In the genomic region with DNA sequence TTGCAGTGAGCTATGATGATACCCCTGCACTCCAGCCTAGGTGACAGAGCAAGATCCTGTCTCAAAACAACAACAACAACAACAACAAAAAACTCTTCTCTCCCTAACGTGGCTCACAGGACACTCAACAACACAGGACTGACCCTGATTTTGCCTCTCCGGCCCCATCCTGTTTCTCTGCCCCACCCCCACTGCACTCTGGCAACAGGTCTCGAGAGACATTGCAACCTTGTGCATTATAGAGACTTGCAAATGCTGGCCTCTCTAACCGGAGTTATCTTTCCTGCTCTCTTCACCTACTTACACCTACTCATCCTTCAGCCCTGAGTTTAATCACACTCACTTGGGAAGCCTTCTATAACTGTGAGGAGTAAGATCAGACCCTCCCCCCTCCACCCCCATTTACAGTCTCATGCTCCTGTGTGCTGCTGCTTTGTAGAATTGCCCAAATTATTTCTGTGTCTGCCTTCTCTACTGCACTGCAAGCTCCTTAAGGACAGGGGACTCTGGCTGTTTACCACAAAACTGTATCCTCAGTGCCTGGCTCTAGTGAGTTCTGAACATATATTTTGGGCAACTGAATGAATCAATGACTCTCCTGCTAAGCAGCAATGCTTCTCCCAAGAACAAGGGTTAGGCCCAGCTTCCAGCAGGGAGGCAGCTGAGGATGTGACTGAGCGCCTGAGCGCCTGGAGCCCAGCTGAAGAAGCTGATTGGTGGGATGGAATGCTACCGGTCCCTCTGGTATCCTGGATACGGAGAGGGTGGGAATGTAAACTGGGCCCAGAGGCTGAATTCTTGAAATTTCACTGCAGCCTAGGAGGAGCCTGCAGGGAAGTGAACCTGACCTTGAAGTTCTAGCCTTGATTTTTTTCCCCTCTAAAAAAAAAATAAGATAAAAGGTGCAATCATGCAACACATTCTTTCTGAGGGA, we compare ENCODE assay signal across 11 cellular contexts. TPM values are rescaled to one million over a fixed set of nuclear protein-coding genes. Genes with fewer than 3 reads are reported as not detected.
DNase-seq lines count a peak whose midpoint lies in the region; ATAC-seq and TF ChIP-seq lines count a peak whose summit lies in the region.
"Had no signal": no experiment of that assay in that cellular context is flagged by ENCODE, and none has a peak within 500 bp of the region (broad histone marks: within the 10 kb centered on the region; RNA-seq: fewer than 3 reads in every experiment).

No MANE protein-coding gene starts in this region.

- H3K27ac Mint-ChIP-seq in type B pancreatic cell = peak overlapping the region; percentile 98

- no peak for ATAC-seq in GM19467 (IDR thresholded peaks at IDR 0.05; ENCODE audit: unreplicated experiment)
- no peak for ATAC-seq in mucosa of descending colon

- H3K36me3 Mint-ChIP-seq in type B pancreatic cell = peaks cover 14% of the 10 kb centered on the region

- in situ Hi-C loops in T47D (cut with HindIII; ENCODE audit: low pct_unique_long_range_greater_than_20kb, low sequenced_read_pairs) = no loop called here

- H3K27me3 Mint-ChIP-seq in type B pancreatic cell = no peaks in the 10 kb centered on the region

- CTCF ChIA-PET in RWPE1 (lab: Yijun Ruan, JAX) = interaction anchor here (0.6 to 0.8 kb wide), 3 partner anchors 30 to 43 kb away, joined by 4 to 8 read pairs (median 5); a partner anchor contains a TSS

- H3K4me1 Mint-ChIP-seq in type B pancreatic cell (ENCODE audit: unreplicated experiment) = peaks cover 45% of the 10 kb centered on the region

- TF ChIP-seq POLR2A in breast epithelium (IDR thresholded peaks at IDR 0.05) = no peak

- POLR2A ChIA-PET in RWPE1 (lab: Yijun Ruan, JAX; ENCODE audit: low non-redundant PET) = no interaction called here

- H3K36me3 ChIP-seq in breast epithelium = no peaks in the 10 kb centered on the region
- H3K36me3 ChIP-seq in mucosa of descending colon (ENCODE audit: low read depth) = no peaks in the 10 kb centered on the region
- H3K36me3 ChIP-seq: tibial artery had no signal

- H3K27ac ChIP-seq in breast epithelium (no peak overlapping the region), caudate nucleus (ENCODE audit: low read depth, low read length) (peak overlapping the region; percentile 67), RWPE1 (no peak overlapping the region)
- H3K27ac ChIP-seq: tibial artery had no signal

- peak; percentile 85 to 88 for DNase-seq in T47D (ENCODE audit: low read depth in 1 of 2, low spot score in 1 of 2)
- DNase-seq in breast epithelium (ENCODE audit: low spot score in 2 of 2) = no peak
- DNase-seq in caudate nucleus (lab: John Stamatoyannopoulos, UW) = peak in 32 of 61 donors; percentile 7 to 83 (median 48)
- DNase-seq in kidney glomerular epithelial cell (lab: John Stamatoyannopoulos, UW) = peak; percentile 83
- DNase-seq in type B pancreatic cell (ENCODE audit: extremely low spot score, unreplicated experiment) = no peak
- no peak for DNase-seq in RWPE1 (ENCODE audit: low spot score)
- DNase-seq in mucosa of descending colon = no peak
- DNase-seq: NCI-H1436; stimulated activated CD4-positive, alpha-beta T cell treated with anti-CD3 and anti-CD28 coated beads, Interleukin-2, amount 100 ng/mL, for 48 hours had no signal

- intact Hi-C loops in breast epithelium (cut with DNase I; ENCODE audit: low total_unique reads) (no loop called here), mucosa of descending colon (cut with DNase I, micrococcal nuclease) (no loop called here)

- TF ChIP-seq CTCF in breast epithelium (IDR thresholded peaks at IDR 0.05) (no peak), type B pancreatic cell (conservative IDR thresholded peaks at IDR 0.05) (no peak), RWPE1 (conservative IDR thresholded peaks at IDR 0.05; ENCODE audit: low read depth) (no peak), mucosa of descending colon (IDR thresholded peaks at IDR 0.05) (no peak)

- H3K9me3 Mint-ChIP-seq in type B pancreatic cell = no peaks in the 10 kb centered on the region

- H3K27me3 ChIP-seq in breast epithelium = no peaks in the 10 kb centered on the region
- H3K27me3 ChIP-seq: tibial artery had no signal

- H3K4me3 ChIP-seq in breast epithelium (no peak overlapping the region), mucosa of descending colon (no peak overlapping the region)
- H3K4me3 ChIP-seq: tibial artery had no signal

- H3K4me1 ChIP-seq in breast epithelium = no peaks in the 10 kb centered on the region
- peaks cover 4% of the 10 kb centered on the region for H3K4me1 ChIP-seq in mucosa of descending colon (ENCODE audit: low read depth)

- peak overlapping the region; percentile 62 for H3K4me3 Mint-ChIP-seq in type B pancreatic cell

- H3K9me3 ChIP-seq in breast epithelium (no peaks in the 10 kb centered on the region), mucosa of descending colon (no peaks in the 10 kb centered on the region)
- H3K9me3 ChIP-seq: tibial artery had no signal

RNA-seq across cellular contexts. Expression of a gene that starts 43.0 kb away (rescaled TPM):
- total RNA-seq in breast epithelium (10 to 100 TPM in 2 of 3 donors, under 1 TPM in 1; 0.96 to 59.9 (median 59.6) TPM), type B pancreatic cell (ENCODE audit: low replicate concordance) (80.1 and 183 TPM in 2 replicates), mucosa of descending colon (10 to 100 TPM; 14.7 to 37.0 (median 17.2) TPM)

Comparison
In these comparisons a context has a peak if more than half of its experiments do, and no peak if none do; other contexts are left out.
1. DNase-seq: peak in T47D (2 of 2), caudate nucleus (32 of 61) and kidney glomerular epithelial cell (single experiment); none in breast epithelium (0 of 2), type B pancreatic cell (single experiment), RWPE1 (single experiment) and mucosa of descending colon (0 of 3).